Comparison of ENCODE assay signal across 8 cellular contexts in the genomic region with DNA sequence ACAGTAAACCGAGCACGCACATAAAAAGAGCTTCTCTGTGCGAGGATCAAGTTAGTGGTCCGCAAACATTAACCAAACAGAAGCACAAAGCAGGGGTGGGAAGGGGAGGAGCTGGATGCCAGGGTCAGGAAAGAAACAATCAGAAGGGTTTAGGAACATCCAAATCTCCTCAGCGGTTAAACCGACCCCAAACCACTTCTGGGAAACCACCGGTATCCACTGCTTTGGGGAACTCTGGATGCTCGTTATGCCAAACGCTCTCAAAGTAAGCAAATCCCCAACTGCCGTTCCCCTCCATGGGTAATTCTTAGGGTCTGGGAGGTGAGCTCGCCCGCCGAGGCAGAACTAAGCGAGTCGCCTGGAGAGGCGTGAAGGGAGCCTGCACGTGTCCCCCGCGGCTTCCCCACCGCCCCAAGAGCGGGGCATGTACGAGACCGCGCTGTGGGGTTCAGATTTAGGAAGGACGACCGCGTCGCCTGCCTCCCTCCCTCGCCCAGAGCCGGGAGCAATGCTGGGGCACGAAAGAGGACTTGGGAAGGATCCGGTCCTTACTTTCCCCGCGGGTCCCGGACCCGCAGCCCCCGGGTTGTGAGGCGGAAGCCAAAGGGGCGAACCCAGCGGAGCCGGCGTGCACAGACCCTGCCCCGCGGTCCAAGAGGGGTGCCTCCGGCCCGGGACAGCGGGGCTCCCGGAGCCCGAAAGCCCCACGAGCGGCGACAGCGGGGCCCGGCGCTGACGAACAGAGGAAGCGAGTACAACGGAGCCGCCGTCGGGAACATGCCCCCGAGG. TPM values are rescaled to one million over a fixed set of nuclear protein-coding genes. Genes with fewer than 3 reads are reported as not detected.
A peak's percentile ranks its signal among the peaks of the same experiment; 100 is the strongest.
DNase-seq lines count a peak whose midpoint lies in the region; ATAC-seq and TF ChIP-seq lines count a peak whose summit lies in the region.

No MANE protein-coding gene starts in this region.

- no peaks in the 10 kb centered on the region for H3K9me3 Mint-ChIP-seq in activated CD4-positive, alpha-beta memory T cell treated with anti-CD3 and anti-CD28 coated beads for 36 hours
- no peaks in the 10 kb centered on the region for H3K9me3 Mint-ChIP-seq in endodermal cell

- CTCF ChIA-PET in activated CD4-positive, alpha-beta memory T cell treated with anti-CD3 and anti-CD28 coated beads for 36 hours (lab: Charles Lee) = interaction anchor here (1.0 to 2.2 kb wide), 3 partner anchors 10 to 218 kb away, joined by 4 to 9 read pairs (median 4); a partner anchor contains a TSS

- TF ChIP-seq CTCF in endodermal cell (conservative IDR thresholded peaks at IDR 0.05) = no peak

- H3K27me3 ChIP-seq in endodermal cell (ENCODE audit: control insufficient read depth, insufficient read depth, low read length, poor library complexity, severe bottlenecking) (no peaks in the 10 kb centered on the region), muscle layer of colon (ENCODE audit: control insufficient read depth in 1 of 2, insufficient read depth in 2 of 2, low read length in 2 of 2) (no peaks in the 10 kb centered on the region), subcutaneous abdominal adipose tissue (ENCODE audit: control insufficient read depth in 5 of 5, insufficient read depth in 4 of 5, low read length in 5 of 5) (no peaks in the 10 kb centered on the region)

- intact Hi-C loops in activated CD4-positive, alpha-beta memory T cell treated with anti-CD3 and anti-CD28 coated beads for 36 hours (cut with micrococcal nuclease) = loop anchor here (2.0 to 10.0 kb wide), 3 partner anchors 85 to 389 kb away; a partner anchor contains a TSS

- H3K27ac ChIP-seq in endodermal cell (ENCODE audit: low read depth, low read length) = peak overlapping the region; percentile 60
- H3K27ac ChIP-seq in muscle layer of colon (ENCODE audit: low read depth, low read length) = peak overlapping the region; percentile 98
- peak overlapping the region; percentile 98 for H3K27ac ChIP-seq in subcutaneous abdominal adipose tissue (ENCODE audit: low read depth, low read length)

- POLR2A ChIA-PET in activated CD4-positive, alpha-beta memory T cell treated with anti-CD3 and anti-CD28 coated beads for 36 hours (lab: Charles Lee) = interaction anchor here (0.8 to 2.0 kb wide), 4 partner anchors 24 to 131 kb away, joined by 3 to 6 read pairs (median 3); a partner anchor contains a TSS

- H3K4me1 Mint-ChIP-seq in activated CD4-positive, alpha-beta memory T cell treated with anti-CD3 and anti-CD28 coated beads for 36 hours (ENCODE audit: low read depth) = peaks cover 12% of the 10 kb centered on the region
- peaks cover 8% of the 10 kb centered on the region for H3K4me1 Mint-ChIP-seq in endodermal cell

- H3K4me3 Mint-ChIP-seq in activated CD4-positive, alpha-beta memory T cell treated with anti-CD3 and anti-CD28 coated beads for 36 hours = peak overlapping the region; percentile 99
- H3K4me3 Mint-ChIP-seq in endodermal cell = peak overlapping the region; percentile 92

- H3K9me3 ChIP-seq in endodermal cell (ENCODE audit: control insufficient read depth, low read length) (no peaks in the 10 kb centered on the region), muscle layer of colon (ENCODE audit: low read length) (no peaks in the 10 kb centered on the region), subcutaneous abdominal adipose tissue (ENCODE audit: control insufficient read depth in 5 of 5, low read length in 5 of 5) (no peaks in the 10 kb centered on the region)

- H3K4me3 ChIP-seq in endodermal cell (ENCODE audit: low read length) (peak overlapping the region; percentile 94), muscle layer of colon (ENCODE audit: low read depth in 1 of 2, low read length in 2 of 2) (peak overlapping the region; percentile 92 to 97), subcutaneous abdominal adipose tissue (ENCODE audit: low read depth in 1 of 5, low read length in 5 of 5) (peak overlapping the region; percentile 67 to 93 (median 90))

- H3K36me3 ChIP-seq in endodermal cell (ENCODE audit: control insufficient read depth, insufficient read depth, low read length) (peaks cover 9% of the 10 kb centered on the region), muscle layer of colon (ENCODE audit: insufficient read depth, low read length) (no peaks in the 10 kb centered on the region), subcutaneous abdominal adipose tissue (ENCODE audit: control insufficient read depth in 5 of 5, insufficient read depth in 5 of 5, low read length in 5 of 5) (no peaks in the 10 kb centered on the region)

- peak overlapping the region; percentile 92 for H3K9ac ChIP-seq in endodermal cell (ENCODE audit: extremely low read depth, low read length, poor library complexity, severe bottlenecking)
- peak overlapping the region; percentile 57 for H3K9ac ChIP-seq in muscle layer of colon (ENCODE audit: low read length)
- peak overlapping the region; percentile 59 to 91 (median 86) for H3K9ac ChIP-seq in subcutaneous abdominal adipose tissue (ENCODE audit: low read length in 5 of 5)

- WGBS in endodermal cell (ENCODE audit: insufficient coverage in 1 of 2, insufficient read length in 1 of 2), 2 experiments = 0% methylated on average over 21 to 62 of the region's 62 CpGs

- no peaks in the 10 kb centered on the region for H3K36me3 Mint-ChIP-seq in activated CD4-positive, alpha-beta memory T cell treated with anti-CD3 and anti-CD28 coated beads for 36 hours
- H3K36me3 Mint-ChIP-seq in endodermal cell (ENCODE audit: low read depth) = no peaks in the 10 kb centered on the region

- peak; percentile 46 for DNase-seq in COLO668 (lab: John Stamatoyannopoulos, UW; ENCODE audit: unreplicated experiment)
- DNase-seq in Kasumi-1 (lab: John Stamatoyannopoulos, UW) = peak; percentile 43 to 74
- peak; percentile 48 for DNase-seq in activated CD4-positive, alpha-beta memory T cell treated with anti-CD3 and anti-CD28 coated beads for 36 hours
- peak; percentile 77 for DNase-seq in endodermal cell
- DNase-seq in NCI-H1930 (lab: John Stamatoyannopoulos, UW) = no peak

- ATAC-seq in GM21526 (IDR thresholded peaks at IDR 0.05; ENCODE audit: low FRiP score, unreplicated experiment) = peak; percentile 9

- no peaks in the 10 kb centered on the region for H3K27me3 Mint-ChIP-seq in activated CD4-positive, alpha-beta memory T cell treated with anti-CD3 and anti-CD28 coated beads for 36 hours
- no peaks in the 10 kb centered on the region for H3K27me3 Mint-ChIP-seq in endodermal cell (ENCODE audit: insufficient read depth)

- peak overlapping the region; percentile 90 for H3K27ac Mint-ChIP-seq in activated CD4-positive, alpha-beta memory T cell treated with anti-CD3 and anti-CD28 coated beads for 36 hours
- peak overlapping the region; percentile 52 for H3K27ac Mint-ChIP-seq in endodermal cell

- H3K4me1 ChIP-seq in endodermal cell (ENCODE audit: control insufficient read depth, insufficient read depth, low read length) = no peaks in the 10 kb centered on the region
- H3K4me1 ChIP-seq in muscle layer of colon (ENCODE audit: insufficient read depth, low read length) = no peaks in the 10 kb centered on the region
- H3K4me1 ChIP-seq in subcutaneous abdominal adipose tissue (ENCODE audit: control insufficient read depth in 5 of 5, insufficient read depth in 5 of 5, low read length in 5 of 5) = peaks cover 0 to 28% (median 18%) of the 10 kb centered on the region in 5 donors

RNA-seq across cellular contexts. Expression of a gene that starts 0.7 kb away (rescaled TPM):
- total RNA-seq in activated CD4-positive, alpha-beta memory T cell treated with anti-CD3 and anti-CD28 coated beads for 36 hours = 10 to 100 TPM; 49.9 to 50.6 TPM
- 10 to 100 TPM; 44.5 to 44.7 TPM for total RNA-seq in endodermal cell
- 20.6 TPM for polyA plus RNA-seq in endodermal cell (2013, experiment 1 of 2)
- 20.9 TPM for polyA plus RNA-seq in endodermal cell (2013, experiment 2 of 2)

RNA-seq across cellular contexts. Expression of a gene that starts 20.0 kb away (rescaled TPM):
- total RNA-seq in activated CD4-positive, alpha-beta memory T cell treated with anti-CD3 and anti-CD28 coated beads for 36 hours = 10 to 100 TPM; 59.9 to 62.0 TPM
- total RNA-seq in endodermal cell = 10 to 100 TPM; 43.1 to 44.5 TPM
- 43.0 TPM for polyA plus RNA-seq in endodermal cell (2013, experiment 1 of 2)
- 46.0 TPM for polyA plus RNA-seq in endodermal cell (2013, experiment 2 of 2)

Comparison
In these comparisons a context has a peak if more than half of its experiments do, and no peak if none do; other contexts are left out.
1. DNase-seq: peak in COLO668 (single experiment), Kasumi-1 (2 of 2), activated CD4-positive, alpha-beta memory T cell treated with anti-CD3 and anti-CD28 coated beads for 36 hours (single experiment) and endodermal cell (single experiment); none in NCI-H1930 (0 of 2).
2. Peak in every context shown above with its lines, with median percentiles within 50 percentile points of each other: H3K27ac ChIP-seq, H3K4me3 ChIP-seq and H3K9ac ChIP-seq.